ENCODE assay signal across 3 cellular contexts in the genomic region with DNA sequence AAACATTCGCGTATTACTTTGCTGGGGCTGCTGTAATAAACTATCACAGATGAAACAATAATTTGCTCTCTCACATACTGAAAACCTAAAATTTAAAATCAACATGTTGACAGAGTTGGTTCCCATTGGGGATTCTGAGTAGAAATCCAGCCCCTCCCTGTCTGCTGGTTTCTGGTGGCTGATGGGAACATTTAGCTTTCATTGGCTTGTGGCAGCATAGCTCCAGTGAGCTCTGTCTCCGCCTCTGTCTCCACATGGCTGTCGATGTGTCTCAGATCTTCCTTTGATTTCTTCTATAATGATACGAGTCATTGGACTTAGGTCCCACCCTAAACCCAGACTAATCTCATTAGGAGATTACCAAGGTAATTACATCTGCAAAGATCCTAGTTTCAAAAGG. TPM values are rescaled to one million over a fixed set of nuclear protein-coding genes. Genes with fewer than 3 reads are reported as not detected.
"Had no signal": no experiment of that assay in that cellular context is flagged by ENCODE, and none has a peak within 500 bp of the region (broad histone marks: within the 10 kb centered on the region; RNA-seq: fewer than 3 reads in every experiment).

No MANE protein-coding gene starts in this region.

RNA-seq across cellular contexts. Expression of a gene that starts 30.9 kb away (rescaled TPM):
- total RNA-seq: LHCN-M2, M059J, MCF 10A had no signal
